Comparison of ENCODE assay signal across 23 cellular contexts in the genomic region with DNA sequence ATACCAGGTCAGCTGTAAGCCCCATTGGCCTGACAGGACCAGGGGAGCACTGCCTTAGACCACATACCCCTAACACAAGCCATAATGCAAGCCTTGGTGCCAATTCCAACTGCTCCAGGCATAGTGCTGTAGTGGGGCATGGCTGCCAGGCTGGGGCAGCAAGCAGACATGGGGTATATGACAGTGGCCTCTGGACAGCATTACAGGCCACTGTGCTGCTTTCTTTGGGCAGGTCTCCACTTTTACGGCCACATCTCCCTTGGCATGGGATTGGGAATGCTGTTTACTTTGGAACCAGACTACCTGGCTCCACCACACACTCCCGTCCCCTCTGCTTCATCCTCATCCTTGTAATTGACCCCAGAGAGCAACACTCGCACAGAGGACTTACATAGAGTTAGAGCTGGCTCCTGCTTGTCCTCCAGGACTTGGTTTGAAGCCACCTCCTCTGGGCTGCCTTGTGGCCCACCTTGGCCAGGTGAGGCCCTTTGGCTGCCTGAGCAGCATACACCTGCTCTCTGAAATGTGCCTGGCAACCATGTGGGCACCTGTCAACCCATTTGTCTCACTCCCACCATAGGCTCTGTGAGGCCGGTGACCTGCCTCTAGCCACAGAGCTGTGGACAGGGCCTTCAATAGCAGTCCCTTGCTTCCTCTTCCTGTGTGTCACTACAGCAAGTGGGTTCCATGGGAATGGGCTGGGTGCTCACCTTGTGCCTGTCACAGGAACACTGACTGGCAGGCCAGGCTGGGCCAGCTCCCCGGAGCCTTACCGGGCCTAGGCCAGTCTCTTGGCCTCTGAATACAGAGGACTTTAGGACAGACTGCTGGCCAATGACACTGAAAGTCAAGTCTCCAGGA.
DNase-seq lines count a peak whose midpoint lies in the region; ATAC-seq, FAIRE-seq and TF ChIP-seq lines count a peak whose summit lies in the region.
"Had no signal": no experiment of that assay in that cellular context is flagged by ENCODE, and none has a peak within 500 bp of the region (broad histone marks: within the 10 kb centered on the region; RNA-seq: fewer than 3 reads in every experiment).

No MANE protein-coding gene starts in this region.

- peak; percentile 15 for ATAC-seq in activated naive CD8-positive, alpha-beta T cell treated with anti-CD3 and anti-CD28 coated beads, Interleukin-2, amount 50 U/mL, for 24 hours
- ATAC-seq in stimulated activated effector memory CD8-positive, alpha-beta T cell treated with anti-CD3 and anti-CD28 coated beads, Interleukin-12 subunit alpha, Interleukin-12 subunit beta, amount 100 ng/mL, for 72 hours = peak; percentile 41
- ATAC-seq in HG03039 (IDR thresholded peaks at IDR 0.05; ENCODE audit: unreplicated experiment) (no peak), HG03565 (IDR thresholded peaks at IDR 0.05; ENCODE audit: unreplicated experiment) (no peak)

- intact Hi-C loops in kidney (cut with DNase I) (no loop called here), MCF 10A (cut with micrococcal nuclease) (no loop called here)

- H3K4me3 ChIP-seq in kidney (ENCODE audit: low read length in 2 of 2) = no peak overlapping the region
- H3K4me3 ChIP-seq: PC-9, SJCRH30 had no signal

- CTCF ChIA-PET in MCF 10A (lab: Yijun Ruan, JAX) = interaction anchor here (1.4 kb wide), 1 partner anchor 113 kb away, joined by 3 read pairs; no protein-coding TSS in a partner anchor

- TF ChIP-seq CTCF in kidney (IDR thresholded peaks at IDR 0.05; ENCODE audit: borderline replicate concordance, extremely low read depth, insufficient read depth) (no peak), MCF 10A (IDR thresholded peaks at IDR 0.05; ENCODE audit: unreplicated experiment) (no peak)

- H3K9me3 ChIP-seq in kidney (ENCODE audit: control insufficient read depth in 1 of 2, low read length in 2 of 2) = peaks cover 0 to 4% of the 10 kb centered on the region in 2 donors
- H3K9me3 ChIP-seq: BE2C, Caco-2 had no signal

- H3K4me1 Mint-ChIP-seq in activated naive CD8-positive, alpha-beta T cell treated with anti-CD3 and anti-CD28 coated beads, Interleukin-2, amount 50 U/mL, for 24 hours = no peaks in the 10 kb centered on the region
- no peaks in the 10 kb centered on the region for H3K4me1 Mint-ChIP-seq in activated naive CD8-positive, alpha-beta T cell treated with anti-CD3 and anti-CD28 coated beads for 36 hours
- no peaks in the 10 kb centered on the region for H3K4me1 Mint-ChIP-seq in stimulated activated effector memory CD8-positive, alpha-beta T cell treated with anti-CD3 and anti-CD28 coated beads, Interleukin-12 subunit alpha, Interleukin-12 subunit beta, amount 100 ng/mL, for 72 hours
- no peaks in the 10 kb centered on the region for H3K4me1 Mint-ChIP-seq in MCF 10A (ENCODE audit: insufficient read depth, unreplicated experiment)
- H3K4me1 Mint-ChIP-seq: H9 had no signal

- POLR2A ChIA-PET in MCF 10A (lab: Yijun Ruan, JAX) = no interaction called here

- peaks cover 6% of the 10 kb centered on the region for H3K9me3 Mint-ChIP-seq in activated naive CD8-positive, alpha-beta T cell treated with anti-CD3 and anti-CD28 coated beads, Interleukin-2, amount 50 U/mL, for 24 hours
- peaks cover under 1% of the 10 kb centered on the region for H3K9me3 Mint-ChIP-seq in activated naive CD8-positive, alpha-beta T cell treated with anti-CD3 and anti-CD28 coated beads for 36 hours
- H3K9me3 Mint-ChIP-seq in stimulated activated effector memory CD8-positive, alpha-beta T cell treated with anti-CD3 and anti-CD28 coated beads, Interleukin-12 subunit alpha, Interleukin-12 subunit beta, amount 100 ng/mL, for 72 hours = no peaks in the 10 kb centered on the region
- H3K9me3 Mint-ChIP-seq in MCF 10A (ENCODE audit: unreplicated experiment) = peaks cover 16% of the 10 kb centered on the region

- H3K36me3 Mint-ChIP-seq in activated naive CD8-positive, alpha-beta T cell treated with anti-CD3 and anti-CD28 coated beads, Interleukin-2, amount 50 U/mL, for 24 hours (ENCODE audit: low read depth) = no peaks in the 10 kb centered on the region
- no peaks in the 10 kb centered on the region for H3K36me3 Mint-ChIP-seq in activated naive CD8-positive, alpha-beta T cell treated with anti-CD3 and anti-CD28 coated beads for 36 hours
- H3K36me3 Mint-ChIP-seq in stimulated activated effector memory CD8-positive, alpha-beta T cell treated with anti-CD3 and anti-CD28 coated beads, Interleukin-12 subunit alpha, Interleukin-12 subunit beta, amount 100 ng/mL, for 72 hours = no peaks in the 10 kb centered on the region
- no peaks in the 10 kb centered on the region for H3K36me3 Mint-ChIP-seq in MCF 10A (ENCODE audit: insufficient read depth, unreplicated experiment)

- no peak overlapping the region for H3K9ac ChIP-seq in kidney (ENCODE audit: low read length in 2 of 2)

- H3K27ac Mint-ChIP-seq in activated naive CD8-positive, alpha-beta T cell treated with anti-CD3 and anti-CD28 coated beads, Interleukin-2, amount 50 U/mL, for 24 hours = no peak overlapping the region
- H3K27ac Mint-ChIP-seq in activated naive CD8-positive, alpha-beta T cell treated with anti-CD3 and anti-CD28 coated beads for 36 hours = no peak overlapping the region
- H3K27ac Mint-ChIP-seq in stimulated activated effector memory CD8-positive, alpha-beta T cell treated with anti-CD3 and anti-CD28 coated beads, Interleukin-12 subunit alpha, Interleukin-12 subunit beta, amount 100 ng/mL, for 72 hours = no peak overlapping the region
- H3K27ac Mint-ChIP-seq in MCF 10A (ENCODE audit: low read depth, unreplicated experiment) = no peak overlapping the region
- H3K27ac Mint-ChIP-seq: CD4-positive, alpha-beta T cell; H9 had no signal

- peaks cover 1% of the 10 kb centered on the region for H3K27me3 Mint-ChIP-seq in activated naive CD8-positive, alpha-beta T cell treated with anti-CD3 and anti-CD28 coated beads, Interleukin-2, amount 50 U/mL, for 24 hours
- H3K27me3 Mint-ChIP-seq in activated naive CD8-positive, alpha-beta T cell treated with anti-CD3 and anti-CD28 coated beads for 36 hours = peaks cover 4% of the 10 kb centered on the region
- no peaks in the 10 kb centered on the region for H3K27me3 Mint-ChIP-seq in MCF 10A (ENCODE audit: insufficient read depth, unreplicated experiment)
- H3K27me3 Mint-ChIP-seq: CD4-positive, alpha-beta T cell had no signal

- FAIRE-seq in kidney (lab: Jason Lieb, UNC) = no peak
- FAIRE-seq: A204.1 had no signal

- peaks cover 0 to 6% of the 10 kb centered on the region in 2 donors for H3K4me1 ChIP-seq in kidney (ENCODE audit: control insufficient read depth in 1 of 2, insufficient read depth in 1 of 2, low read depth in 1 of 2, low read length in 2 of 2)
- H3K4me1 ChIP-seq: BE2C, SJCRH30 had no signal

- H3K4me3 Mint-ChIP-seq in activated naive CD8-positive, alpha-beta T cell treated with anti-CD3 and anti-CD28 coated beads, Interleukin-2, amount 50 U/mL, for 24 hours = no peak overlapping the region
- no peak overlapping the region for H3K4me3 Mint-ChIP-seq in activated naive CD8-positive, alpha-beta T cell treated with anti-CD3 and anti-CD28 coated beads for 36 hours
- no peak overlapping the region for H3K4me3 Mint-ChIP-seq in stimulated activated effector memory CD8-positive, alpha-beta T cell treated with anti-CD3 and anti-CD28 coated beads, Interleukin-12 subunit alpha, Interleukin-12 subunit beta, amount 100 ng/mL, for 72 hours
- H3K4me3 Mint-ChIP-seq in MCF 10A (ENCODE audit: unreplicated experiment) = no peak overlapping the region
- H3K4me3 Mint-ChIP-seq: CD4-positive, alpha-beta T cell; H9 had no signal

- DNase-seq in activated naive CD8-positive, alpha-beta T cell treated with anti-CD3 and anti-CD28 coated beads, Interleukin-2, amount 50 U/mL, for 24 hours = no peak
- DNase-seq in activated naive CD8-positive, alpha-beta T cell treated with anti-CD3 and anti-CD28 coated beads for 36 hours = no peak
- peak; percentile 39 for DNase-seq in kidney
- DNase-seq in mesenteric fat pad (ENCODE audit: low spot score) = peak; percentile 83
- DNase-seq in stimulated activated effector memory CD8-positive, alpha-beta T cell treated with anti-CD3 and anti-CD28 coated beads, Interleukin-12 subunit alpha, Interleukin-12 subunit beta, amount 100 ng/mL, for 72 hours (ENCODE audit: low spot score in 2 of 2) = peak in 1 of 2 donors; percentile 45
- DNase-seq in MCF 10A (ENCODE audit: unreplicated experiment) = no peak
- DNase-seq: BE2C, Caco-2, DMS153, GDM1, H9, KBM-7, MV-4-11, NCI-H1417 treated with DMSO at 0.1 percent for 48 hours, NCI-H187 treated with DMSO at 0.1 percent for 48 hours, NCI-H226, NCI-H524 treated with DMSO at 0.1 percent for 48 hours, PC-9, SJCRH30 had no signal

- no peak overlapping the region for H3K27ac ChIP-seq in kidney (ENCODE audit: low read depth in 2 of 2, low read length in 2 of 2)
- H3K27ac ChIP-seq: PC-9, SJCRH30 had no signal

- no TSS peak for BruUV-seq in MCF 10A (replicated peaks; lab: Mats Ljungman, UMichigan)

- H3K36me3 ChIP-seq in kidney (ENCODE audit: control insufficient read depth in 1 of 2, insufficient read depth in 2 of 2, low read length in 2 of 2) = no peaks in the 10 kb centered on the region
- H3K36me3 ChIP-seq: BE2C, SJCRH30 had no signal

Comparison
In these comparisons a context has a peak if more than half of its experiments do, and no peak if none do; other contexts are left out.
1. ATAC-seq: peak in activated naive CD8-positive, alpha-beta T cell treated with anti-CD3 and anti-CD28 coated beads, Interleukin-2, amount 50 U/mL, for 24 hours (single experiment) and stimulated activated effector memory CD8-positive, alpha-beta T cell treated with anti-CD3 and anti-CD28 coated beads, Interleukin-12 subunit alpha, Interleukin-12 subunit beta, amount 100 ng/mL, for 72 hours (single experiment); none in HG03039 (single experiment) and HG03565 (single experiment).
2. DNase-seq: peak in kidney (single experiment) and mesenteric fat pad (single experiment); none in activated naive CD8-positive, alpha-beta T cell treated with anti-CD3 and anti-CD28 coated beads, Interleukin-2, amount 50 U/mL, for 24 hours (single experiment), activated naive CD8-positive, alpha-beta T cell treated with anti-CD3 and anti-CD28 coated beads for 36 hours (single experiment) and MCF 10A (single experiment).